12 cellular contexts compared by ENCODE assay signal in the genomic region with DNA sequence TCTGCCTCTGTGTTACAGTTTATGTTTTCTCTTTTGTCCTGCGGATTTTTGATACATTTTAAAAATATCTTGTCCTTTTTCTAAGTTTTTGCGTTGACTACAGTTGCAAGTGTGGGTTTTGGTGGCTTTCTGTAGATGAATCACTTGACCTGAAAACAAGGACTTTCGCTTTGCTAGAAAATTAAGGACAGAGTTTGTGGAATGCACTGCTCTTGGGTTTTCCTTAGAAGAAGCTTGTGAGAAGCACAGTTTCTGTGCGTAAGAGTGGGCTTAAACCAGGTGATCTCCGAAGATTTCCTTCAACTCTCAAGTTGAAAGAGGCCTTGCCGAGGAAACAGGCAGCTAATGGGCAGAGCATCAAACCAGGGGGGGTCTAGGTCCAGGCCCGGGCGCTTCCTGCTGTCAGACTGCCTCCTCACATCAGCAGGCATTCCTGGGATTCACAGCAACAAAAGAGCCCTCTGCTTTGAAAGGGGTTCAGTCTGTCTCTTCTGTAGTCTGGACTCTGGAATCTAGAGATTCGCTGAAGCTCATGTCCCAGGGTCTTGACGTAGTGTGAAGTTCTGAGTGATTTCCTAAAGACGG. TPM values are rescaled to one million over a fixed set of nuclear protein-coding genes. Genes with fewer than 3 reads are reported as not detected.
A peak's percentile ranks its signal among the peaks of the same experiment; 100 is the strongest.
DNase-seq lines count a peak whose midpoint lies in the region; ATAC-seq and TF ChIP-seq lines count a peak whose summit lies in the region.
"Had no signal": no experiment of that assay in that cellular context is flagged by ENCODE, and none has a peak within 500 bp of the region (broad histone marks: within the 10 kb centered on the region; RNA-seq: fewer than 3 reads in every experiment).

No MANE protein-coding gene starts in this region.

- no peaks in the 10 kb centered on the region for H3K9me3 Mint-ChIP-seq in activated CD8-positive, alpha-beta T cell treated with anti-CD3 and anti-CD28 coated beads for 36 hours
- H3K9me3 Mint-ChIP-seq in endodermal cell: no peaks in the 10 kb centered on the region
- H3K9me3 Mint-ChIP-seq in natural killer cell treated with Interleukin-12 subunit alpha and Interleukin-12 subunit beta and Interleukin-15 and Interleukin-18, amount 100 ng/mL, for 72 hours: no peaks in the 10 kb centered on the region

- H3K4me1 Mint-ChIP-seq in activated CD8-positive, alpha-beta T cell treated with anti-CD3 and anti-CD28 coated beads for 36 hours (ENCODE audit: low read depth): peaks cover 94% of the 10 kb centered on the region
- peaks cover 34% of the 10 kb centered on the region for H3K4me1 Mint-ChIP-seq in endodermal cell
- peaks cover 51 to 67% of the 10 kb centered on the region in 2 donors for H3K4me1 Mint-ChIP-seq in natural killer cell treated with Interleukin-12 subunit alpha and Interleukin-12 subunit beta and Interleukin-15 and Interleukin-18, amount 100 ng/mL, for 72 hours (ENCODE audit: low read depth in 2 of 2)

- no peak overlapping the region for H3K9ac ChIP-seq in endodermal cell (ENCODE audit: extremely low read depth, low read length, poor library complexity, severe bottlenecking)

- no peak for TF ChIP-seq CTCF in activated CD8-positive, alpha-beta T cell treated with anti-CD3 and anti-CD28 coated beads for 36 hours (IDR thresholded peaks at IDR 0.05)
- no peak for TF ChIP-seq CTCF in endodermal cell (conservative IDR thresholded peaks at IDR 0.05)

- H3K27me3 Mint-ChIP-seq in activated CD8-positive, alpha-beta T cell treated with anti-CD3 and anti-CD28 coated beads for 36 hours: no peaks in the 10 kb centered on the region
- no peaks in the 10 kb centered on the region for H3K27me3 Mint-ChIP-seq in endodermal cell (ENCODE audit: insufficient read depth)
- no peaks in the 10 kb centered on the region for H3K27me3 Mint-ChIP-seq in natural killer cell treated with Interleukin-12 subunit alpha and Interleukin-12 subunit beta and Interleukin-15 and Interleukin-18, amount 100 ng/mL, for 72 hours

- POLR2A ChIA-PET in activated CD8-positive, alpha-beta T cell treated with anti-CD3 and anti-CD28 coated beads for 36 hours (lab: Charles Lee): interaction anchor here (1.0 to 4.1 kb wide), 5 partner anchors 8 to 144 kb away, joined by 3 to 26 read pairs (median 4); no protein-coding TSS in a partner anchor

- WGBS in endodermal cell (ENCODE audit: insufficient coverage in 1 of 2, insufficient read length in 1 of 2), 2 experiments: 68 to 71% methylated on average over 7 to 11 of the region's 11 CpGs

- peak; percentile 13 for ATAC-seq in activated CD8-positive, alpha-beta T cell treated with anti-CD3 and anti-CD28 coated beads for 36 hours
- ATAC-seq in natural killer cell treated with Interleukin-12 subunit alpha and Interleukin-12 subunit beta and Interleukin-15 and Interleukin-18, amount 100 ng/mL, for 72 hours: no peak
- no peak for ATAC-seq in HG02588 (IDR thresholded peaks at IDR 0.05; ENCODE audit: unreplicated experiment)

- DNase-seq in EH (ENCODE audit: low read depth): peak; percentile 29
- DNase-seq in activated CD8-positive, alpha-beta T cell treated with anti-CD3 and anti-CD28 coated beads for 36 hours: no peak
- peak; percentile 92 for DNase-seq in endodermal cell
- no peak for DNase-seq in natural killer cell treated with Interleukin-12 subunit alpha and Interleukin-12 subunit beta and Interleukin-15 and Interleukin-18, amount 100 ng/mL, for 72 hours (ENCODE audit: low spot score)
- DNase-seq in T1000 (lab: John Stamatoyannopoulos, UW): no peak
- no peak for DNase-seq in NCI-H1417 (lab: John Stamatoyannopoulos, UW)
- no peak for DNase-seq in NCI-H774 (lab: John Stamatoyannopoulos, UW)
- DNase-seq: activated gamma-delta T cell, erythroblast, left ventricle myocardium inferior, NCI-H748 treated with DMSO at 0.1 percent for 48 hours had no signal

- CTCF ChIA-PET in activated CD8-positive, alpha-beta T cell treated with anti-CD3 and anti-CD28 coated beads for 36 hours (lab: Charles Lee): interaction anchor here (1.4 to 3.4 kb wide), 2 partner anchors 9 to 25 kb away, joined by 6 to 10 read pairs; no protein-coding TSS in a partner anchor

- intact Hi-C loops in activated CD8-positive, alpha-beta T cell treated with anti-CD3 and anti-CD28 coated beads for 36 hours (cut with micrococcal nuclease): no loop called here

- H3K27ac ChIP-seq in endodermal cell (ENCODE audit: low read depth, low read length): peak overlapping the region; percentile 77
- H3K27ac ChIP-seq: left ventricle myocardium inferior had no signal

- H3K4me3 ChIP-seq in endodermal cell (ENCODE audit: low read length): no peak overlapping the region
- H3K4me3 ChIP-seq: left ventricle myocardium inferior had no signal

- H3K27ac Mint-ChIP-seq in activated CD8-positive, alpha-beta T cell treated with anti-CD3 and anti-CD28 coated beads for 36 hours: peak overlapping the region; percentile 87
- H3K27ac Mint-ChIP-seq in endodermal cell: peak overlapping the region; percentile 5
- peak overlapping the region; percentile 68 to 87 for H3K27ac Mint-ChIP-seq in natural killer cell treated with Interleukin-12 subunit alpha and Interleukin-12 subunit beta and Interleukin-15 and Interleukin-18, amount 100 ng/mL, for 72 hours

- no peaks in the 10 kb centered on the region for H3K4me1 ChIP-seq in endodermal cell (ENCODE audit: control insufficient read depth, insufficient read depth, low read length)

- peak overlapping the region; percentile 62 for H3K4me3 Mint-ChIP-seq in activated CD8-positive, alpha-beta T cell treated with anti-CD3 and anti-CD28 coated beads for 36 hours
- H3K4me3 Mint-ChIP-seq in endodermal cell: no peak overlapping the region
- H3K4me3 Mint-ChIP-seq in natural killer cell treated with Interleukin-12 subunit alpha and Interleukin-12 subunit beta and Interleukin-15 and Interleukin-18, amount 100 ng/mL, for 72 hours: peak overlapping the region; percentile 33

- H3K36me3 Mint-ChIP-seq in activated CD8-positive, alpha-beta T cell treated with anti-CD3 and anti-CD28 coated beads for 36 hours (ENCODE audit: low read depth): peaks cover 62% of the 10 kb centered on the region
- no peaks in the 10 kb centered on the region for H3K36me3 Mint-ChIP-seq in endodermal cell (ENCODE audit: low read depth)
- H3K36me3 Mint-ChIP-seq in natural killer cell treated with Interleukin-12 subunit alpha and Interleukin-12 subunit beta and Interleukin-15 and Interleukin-18, amount 100 ng/mL, for 72 hours: no peaks in the 10 kb centered on the region

- no peaks in the 10 kb centered on the region for H3K27me3 ChIP-seq in endodermal cell (ENCODE audit: control insufficient read depth, insufficient read depth, low read length, poor library complexity, severe bottlenecking)

- no peaks in the 10 kb centered on the region for H3K9me3 ChIP-seq in endodermal cell (ENCODE audit: control insufficient read depth, low read length)
- H3K9me3 ChIP-seq: left ventricle myocardium inferior had no signal

- H3K36me3 ChIP-seq in endodermal cell (ENCODE audit: control insufficient read depth, insufficient read depth, low read length): peaks cover 17% of the 10 kb centered on the region

RNA-seq across cellular contexts. Expression of a gene that starts 17.3 kb away (rescaled TPM):
- 10 to 100 TPM; 68.3 to 69.7 TPM for total RNA-seq in activated CD8-positive, alpha-beta T cell treated with anti-CD3 and anti-CD28 coated beads for 36 hours
- total RNA-seq in endodermal cell: 10 to 100 TPM; 58.9 to 63.8 TPM
- polyA plus RNA-seq in endodermal cell (2013, experiment 1 of 2): 58.3 TPM
- polyA plus RNA-seq in endodermal cell (2013, experiment 2 of 2): 54.9 TPM
- 10 to 100 TPM; 44.7 to 47.4 TPM for total RNA-seq in natural killer cell treated with Interleukin-12 subunit alpha and Interleukin-12 subunit beta and Interleukin-15 and Interleukin-18, amount 100 ng/mL, for 72 hours

Comparison
In these comparisons a context has a peak if more than half of its experiments do, and no peak if none do; other contexts are left out.
1. DNase-seq: peak in EH (single experiment) and endodermal cell (single experiment); none in activated CD8-positive, alpha-beta T cell treated with anti-CD3 and anti-CD28 coated beads for 36 hours (single experiment), natural killer cell treated with Interleukin-12 subunit alpha and Interleukin-12 subunit beta and Interleukin-15 and Interleukin-18, amount 100 ng/mL, for 72 hours (single experiment), T1000 (single experiment), NCI-H1417 (0 of 3) and NCI-H774 (single experiment).
2. H3K27ac Mint-ChIP-seq: peak in every context shown above with its lines; median percentile 87 in activated CD8-positive, alpha-beta T cell treated with anti-CD3 and anti-CD28 coated beads for 36 hours; 78 in natural killer cell treated with Interleukin-12 subunit alpha and Interleukin-12 subunit beta and Interleukin-15 and Interleukin-18, amount 100 ng/mL, for 72 hours; 5 in endodermal cell.